Comparison of ENCODE assay signal across 1 cellular context in genomic region chr9:122337561-122337939, GRCh38.
TF ChIP-seq lines count a peak whose summit lies in the region.

No MANE protein-coding gene starts in this region.

TF ChIP-seq in WTC11, 78 proteins besides CTCF, POLR2A, EP300 and RAD21 (continued from another document):
- TF ChIP-seq CDX4 (CRISPR knock-in tag; IDR thresholded peaks at IDR 0.05; ENCODE audit: borderline replicate concordance) (no peak), E2F1 (CRISPR knock-in tag; IDR thresholded peaks at IDR 0.05) (no peak), ZNF138 (CRISPR knock-in tag; conservative IDR thresholded peaks at IDR 0.05) (no peak), ZNF263 (CRISPR knock-in tag; IDR thresholded peaks at IDR 0.05; ENCODE audit: low read depth) (no peak), ZNF121 (CRISPR knock-in tag; IDR thresholded peaks at IDR 0.05) (no peak), ATF1 (CRISPR knock-in tag; IDR thresholded peaks at IDR 0.05) (no peak), TEAD1 (CRISPR knock-in tag; IDR thresholded peaks at IDR 0.05) (no peak), OVOL2 (CRISPR knock-in tag; IDR thresholded peaks at IDR 0.05; ENCODE audit: borderline replicate concordance) (no peak), JUN (CRISPR knock-in tag; IDR thresholded peaks at IDR 0.05) (no peak), ZNF232 (CRISPR knock-in tag; IDR thresholded peaks at IDR 0.05) (no peak), RELA (CRISPR knock-in tag; IDR thresholded peaks at IDR 0.05; ENCODE audit: borderline replicate concordance) (no peak), IRF1 (CRISPR knock-in tag; IDR thresholded peaks at IDR 0.05) (no peak)
